Comparison of ENCODE assay signal across 8 cellular contexts in the genomic region with DNA sequence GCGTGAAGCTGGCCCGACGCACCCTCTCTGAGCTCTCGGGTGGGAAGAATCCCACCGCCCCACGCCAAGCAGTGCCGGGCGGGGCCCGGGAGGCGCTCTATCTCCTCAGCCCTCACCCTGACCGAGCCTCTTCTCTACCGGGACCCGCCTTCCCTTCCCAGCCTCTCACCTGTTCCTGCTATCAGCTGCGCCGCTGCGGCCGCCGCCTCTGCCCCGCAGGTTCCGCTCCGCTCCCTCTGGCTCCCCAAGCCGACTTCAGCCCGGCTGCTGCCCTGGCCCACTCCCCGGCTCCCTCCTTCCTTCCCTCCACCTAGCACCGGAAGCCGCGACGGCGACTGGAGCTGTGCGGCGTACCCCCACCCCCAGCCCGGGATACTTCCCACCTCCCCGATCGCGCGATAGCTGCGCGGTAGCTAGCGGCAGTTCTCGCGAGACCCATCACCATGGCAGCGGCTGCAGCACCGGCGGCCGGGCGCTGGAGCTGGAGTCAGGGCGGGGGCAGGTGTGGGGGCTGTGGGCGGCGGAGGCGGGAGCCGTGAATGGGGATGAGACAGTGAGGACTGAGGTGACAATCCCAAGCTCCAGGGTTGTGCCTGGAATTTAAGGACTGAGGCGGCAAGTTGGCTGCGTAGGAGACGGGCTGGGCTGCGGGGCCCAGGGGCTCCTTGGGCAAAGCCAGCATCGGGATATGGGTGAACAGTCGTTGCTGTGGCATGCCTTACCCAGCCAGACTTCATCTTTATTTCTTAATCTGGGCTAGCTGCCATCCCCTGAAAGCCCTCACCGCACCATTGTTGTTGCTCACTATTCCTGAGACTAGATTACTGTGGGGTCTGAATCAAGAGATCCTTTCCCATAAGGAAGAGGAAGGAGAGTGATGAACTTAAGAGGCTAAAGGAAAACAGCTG. TPM values are rescaled to one million over a fixed set of nuclear protein-coding genes. Genes with fewer than 3 reads are reported as not detected.
DNase-seq lines count a peak whose midpoint lies in the region; ATAC-seq, FAIRE-seq and TF ChIP-seq lines count a peak whose summit lies in the region.

Gene ARF3 (minus strand): TSS at position 347 of the 908 bp plus-strand sequence. CDS start 16,392 bp downstream, outside the sequence.

- POLR2A ChIA-PET in AG04450 (lab: Yijun Ruan, JAX) = interaction anchor here (0.5 to 1.8 kb wide), 14 partner anchors 9 to 1200 kb away, joined by 3 to 13 read pairs (median 4); partner anchors contain the start of genes FKBP11 and WNT10B

- peak within 1 kb of the TSS; percentile 97 for H3K4me3 ChIP-seq in AG04450 (ENCODE audit: low read depth, low read length)
- H3K4me3 ChIP-seq in keratinocyte (ENCODE audit: control insufficient read depth in 2 of 3, extremely low read depth in 1 of 3, insufficient read depth in 2 of 3, low read depth in 1 of 3, low read length in 3 of 3) = peak within 1 kb of the TSS; percentile 82 to 95 (median 87)

- H3K9me1 ChIP-seq in keratinocyte (ENCODE audit: control insufficient read depth, extremely low read depth, insufficient read depth, low read length) = no peaks in the 10 kb centered on the region

- peaks cover 9% of the 10 kb centered on the region for H4K20me1 ChIP-seq in keratinocyte (ENCODE audit: control insufficient read depth, extremely low read depth, insufficient read depth, low read length)

- H3K9me3 ChIP-seq in AG04450 (ENCODE audit: control insufficient read depth, insufficient read depth, low read length) (peaks cover 6% of the 10 kb centered on the region; the same call in 1 of the 2 replicates), keratinocyte (ENCODE audit: control insufficient read depth, low read depth, low read length) (no peaks in the 10 kb centered on the region)

- peak; percentile 95 for ATAC-seq in HG03280 (IDR thresholded peaks at IDR 0.05; ENCODE audit: unreplicated experiment)

- peaks cover 47% of the 10 kb centered on the region for H3K79me2 ChIP-seq in keratinocyte (ENCODE audit: control insufficient read depth, insufficient read depth, low read length)

- TF ChIP-seq POLR2A in GM18951 (IDR thresholded peaks at IDR 0.05; ENCODE audit: extremely low read depth, insufficient read depth, insufficient read length) = peak; percentile 79

- peak within 1 kb of the TSS; percentile 88 for H3K4me2 ChIP-seq in keratinocyte (ENCODE audit: control insufficient read depth, extremely low read depth, insufficient read depth, low read depth, low read length)

- H3K36me3 ChIP-seq in keratinocyte (ENCODE audit: control insufficient read depth in 2 of 2, extremely low read depth in 1 of 2, insufficient read depth in 2 of 2, low read length in 2 of 2) = peaks cover 14 to 25% of the 10 kb centered on the region in 2 experiments

- TF ChIP-seq CTCF in AG04450 (IDR thresholded peaks at IDR 0.05; ENCODE audit: low read depth, low read length) = no peak
- peak in 1 of 3 experiments; percentile 2 for TF ChIP-seq CTCF in keratinocyte (optimal IDR thresholded peaks at IDR 0.05 in 1 of 3, IDR thresholded peaks at IDR 0.05 in 1 of 3, conservative IDR thresholded peaks at IDR 0.05 in 1 of 3; ENCODE audit: extremely low read depth in 1 of 3, insufficient read depth in 2 of 3, low read length in 3 of 3)

- CTCF ChIA-PET in AG04450 (lab: Charles Lee) = interaction anchor here (0.5 to 2.2 kb wide), 14 partner anchors 9 to 172 kb away, joined by 3 to 12 read pairs (median 4); partner anchors contain the start of gene WNT1

- peaks cover 12% of the 10 kb centered on the region for H3K4me1 ChIP-seq in keratinocyte (ENCODE audit: control insufficient read depth, extremely low read depth, insufficient read depth, low read length)

- dilution Hi-C loops in keratinocyte (cut with MboI; ENCODE audit: extremely low pct_ligation_motif_present, low sequenced_read_pairs) = no loop called here

- FAIRE-seq in keratinocyte (lab: Jason Lieb, UNC) = no peak

- peak within 1 kb of the TSS; percentile 94 for H2AFZ ChIP-seq in keratinocyte (ENCODE audit: control insufficient read depth, low read length)

- H3K27ac ChIP-seq in AG04450 (ENCODE audit: low read depth, low read length) = peak within 1 kb of the TSS; percentile 80
- peak within 1 kb of the TSS; percentile 63 for H3K27ac ChIP-seq in keratinocyte (ENCODE audit: control insufficient read depth, insufficient read depth, low read length)

- in situ Hi-C loops in GM18951 (cut with MboI; ENCODE audit: low sequenced_read_pairs, unreplicated experiment) = no loop called here

- peak; percentile 76 for DNase-seq in AG04450 (ENCODE audit: low read depth, low spot score)
- DNase-seq in NCI-H446 treated with DMSO at 0.1 percent for 48 hours (lab: John Stamatoyannopoulos, UW) = peak; percentile 88
- DNase-seq in activated CD4-positive, CD25-positive, alpha-beta regulatory T cell treated with anti-CD3 and anti-CD28 coated beads, Interleukin-2, amount 50 U/mL, for 72 hours = peak; percentile 93
- DNase-seq in cerebellar cortex (ENCODE audit: low spot score) = peak; percentile 92
- DNase-seq in keratinocyte (ENCODE audit: low read depth, low spot score) = peak; percentile 79
- DNase-seq in stimulated activated CD4-positive, alpha-beta T cell treated with anti-CD3 and anti-CD28 coated beads, Interleukin-12 subunit alpha, Interleukin-12 subunit beta, amount 100 ng/mL, for 48 hours (ENCODE audit: low read depth in 2 of 3, low spot score in 1 of 3) = peak; percentile 87 to 95 (median 93)

- H3K27me3 ChIP-seq in AG04450 (ENCODE audit: control insufficient read depth, insufficient read depth, low read length) = peaks cover 5% of the 10 kb centered on the region
- H3K27me3 ChIP-seq in keratinocyte (ENCODE audit: control insufficient read depth, extremely low read depth, insufficient read depth, low read length) = no peaks in the 10 kb centered on the region

- peak within 1 kb of the TSS; percentile 87 for H3K9ac ChIP-seq in keratinocyte (ENCODE audit: control insufficient read depth, extremely low read depth, insufficient read depth, low read length)

RNA-seq across cellular contexts. Expression of gene ARF3, which starts in this region (rescaled TPM):
- polyA plus RNA-seq in AG04450 (2011; rRNA removed) (260 TPM in 2 replicates), keratinocyte (236 to 253 TPM (median 250 TPM) in 3 replicates)
- 129 and 145 TPM in 2 replicates for polyA minus RNA-seq in AG04450 (2011; rRNA and poly(A)+ RNA removed)
- polyA plus RNA-seq in keratinocyte (2011; ENCODE audit: low read depth) = 62.2 TPM
- 324 and 334 TPM in 2 replicates for polyA plus RNA-seq in keratinocyte (2011; cell fraction: cytosol; rRNA removed)
- 324 and 330 TPM in 2 replicates for polyA plus RNA-seq in keratinocyte (2011; cell fraction: nucleus; rRNA removed)
- 84.4 and 202 TPM in 2 replicates for polyA plus RNA-seq in keratinocyte (2012; ENCODE audit: low replicate concordance)
- polyA minus RNA-seq in keratinocyte = 192 to 243 TPM (median 216 TPM) in 3 replicates
- polyA minus RNA-seq in keratinocyte (2011; cell fraction: cytosol; rRNA and poly(A)+ RNA removed) = 84.0 TPM
- polyA minus RNA-seq in keratinocyte (2011; cell fraction: nucleus; rRNA and poly(A)+ RNA removed) = 47.5 and 79.6 TPM in 2 replicates

Comparison
In these comparisons a context has a peak if more than half of its experiments do, and no peak if none do; other contexts are left out.
1. Peak in every context shown above with its lines: DNase-seq, ATAC-seq, H3K4me3 ChIP-seq and H3K27ac ChIP-seq.